ENCODE assay signal across 8 cellular contexts in genomic region chr5:14581891-14582796, GRCh38. TPM values are rescaled to one million over a fixed set of nuclear protein-coding genes. Genes with fewer than 3 reads are reported as not detected.
DNase-seq lines count a peak whose midpoint lies in the region; TF ChIP-seq lines count a peak whose summit lies in the region.

No MANE protein-coding gene starts in this region.

- H3K4me2 ChIP-seq in GM23248 (ENCODE audit: unreplicated experiment) = peak overlapping the region; percentile 69

- H3K27me3 ChIP-seq in GM23248 (replicated peaks; ENCODE audit: insufficient read depth) = peaks cover 61% of the 10 kb centered on the region
- peaks cover 15% of the 10 kb centered on the region for H3K27me3 ChIP-seq in kidney epithelial cell (ENCODE audit: control insufficient read depth, insufficient read depth, low read length)

- no peaks in the 10 kb centered on the region for H3K79me2 ChIP-seq in GM23248 (ENCODE audit: insufficient read depth)

- H3K36me3 ChIP-seq in GM23248 (ENCODE audit: low read depth) = no peaks in the 10 kb centered on the region
- no peaks in the 10 kb centered on the region for H3K36me3 ChIP-seq in kidney epithelial cell (ENCODE audit: control insufficient read depth, insufficient read depth, low read length)

- no peaks in the 10 kb centered on the region for H4K20me1 ChIP-seq in GM23248 (ENCODE audit: insufficient read depth)

- in situ Hi-C loops in GM23248 (cut with MboI) (no loop called here), astrocyte of the spinal cord (cut with HindIII; ENCODE audit: low sequenced_read_pairs) (no loop called here)

- no peak overlapping the region for H3K9ac ChIP-seq in GM23248

- 1 to 3% methylated on average over 47 to 62 of the region's 86 CpGs for WGBS in GM23248 (ENCODE audit: low coverage in 1 of 2, low lambda C conversion rate in 2 of 2, missing lambda C conversion rate in 2 of 2), 2 experiments

- no peaks in the 10 kb centered on the region; the same call in 1 of the 2 replicates for H3K4me1 ChIP-seq in GM23248 (ENCODE audit: insufficient read depth)

- DNase-seq in GDM1 (lab: John Stamatoyannopoulos, UW) = peak; percentile 41
- peak; percentile 58 for DNase-seq in GM23248
- peak; percentile 61 for DNase-seq in T-helper 22 cell (ENCODE audit: low read depth)
- no peak for DNase-seq in astrocyte of the spinal cord (ENCODE audit: low read depth, low spot score)
- no peak for DNase-seq in kidney epithelial cell (ENCODE audit: low read depth)
- DNase-seq in stimulated activated CD4-positive, alpha-beta T cell treated with anti-CD3 and anti-CD28 coated beads, Interleukin-2, amount 100 ng/mL, for 48 hours = peak; percentile 62 to 68
- DNase-seq in pons (ENCODE audit: low spot score) = no peak

- TF ChIP-seq CTCF in LNCAP (IDR thresholded peaks at IDR 0.05) (peak; percentile 18; the same call in 1 of the 2 replicates), astrocyte of the spinal cord (IDR thresholded peaks at IDR 0.05; ENCODE audit: low read depth, low read length) (no peak), kidney epithelial cell (IDR thresholded peaks at IDR 0.05; ENCODE audit: insufficient read depth, low read length, poor library complexity, severe bottlenecking) (peak; percentile 11)

- peaks cover 8% of the 10 kb centered on the region; the same call in 1 of the 2 replicates for H3F3A ChIP-seq in GM23248 (ENCODE audit: insufficient read depth)

- no peaks in the 10 kb centered on the region for H3K9me3 ChIP-seq in GM23248 (ENCODE audit: low read depth)

- no peaks in the 10 kb centered on the region for H3K9me2 ChIP-seq in GM23248 (ENCODE audit: insufficient read depth)

- peak overlapping the region; percentile 53 for H2AFZ ChIP-seq in GM23248

- H3K27ac ChIP-seq in GM23248 = no peak overlapping the region

- peak overlapping the region; percentile 62 for H3K4me3 ChIP-seq in GM23248
- H3K4me3 ChIP-seq in astrocyte of the spinal cord (ENCODE audit: low read depth, low read length) = peak overlapping the region; percentile 56
- peak overlapping the region; percentile 48 for H3K4me3 ChIP-seq in kidney epithelial cell (ENCODE audit: low read depth, low read length)

RNA-seq across cellular contexts. Expression of gene OTULINL, which starts 0.6 kb away (rescaled TPM):
- total RNA-seq in GM23248 (2014; rRNA removed; shearing (Covaris generic)) = 1.3 TPM in 1 of 2 replicates, not detected in the other
- polyA plus RNA-seq in GM23248 (2016; fragmentation: Nextera tagmentation; extraction: Ambion mirVana) = 0.23 and 0.41 TPM in 2 replicates
- 1.0 and 1.8 TPM in 2 replicates for total RNA-seq in kidney epithelial cell

Comparison
In these comparisons a context has a peak if more than half of its experiments do, and no peak if none do; other contexts are left out.
1. DNase-seq: peak in GDM1 (single experiment), GM23248 (single experiment), T-helper 22 cell (single experiment) and stimulated activated CD4-positive, alpha-beta T cell treated with anti-CD3 and anti-CD28 coated beads, Interleukin-2, amount 100 ng/mL, for 48 hours (2 of 2); none in astrocyte of the spinal cord (single experiment), kidney epithelial cell (single experiment) and pons (single experiment).
2. Peak in every context shown above with its lines, with median percentiles within 50 percentile points of each other: H3K4me3 ChIP-seq.